ENCODE assay signal across 9 cellular contexts in genomic region chr6:107668826-107669474, GRCh38.
DNase-seq lines count a peak whose midpoint lies in the region; ATAC-seq and TF ChIP-seq lines count a peak whose summit lies in the region.
"Had no signal": no experiment of that assay in that cellular context is flagged by ENCODE, and none has a peak within 500 bp of the region (broad histone marks: within the 10 kb centered on the region; RNA-seq: fewer than 3 reads in every experiment).

No MANE protein-coding gene starts in this region.

- H3K36me3 ChIP-seq in esophagus muscularis mucosa = no peaks in the 10 kb centered on the region

- no peaks in the 10 kb centered on the region for H3K9me3 Mint-ChIP-seq in CD4-positive, alpha-beta T cell
- no peaks in the 10 kb centered on the region for H3K9me3 Mint-ChIP-seq in activated naive CD4-positive, alpha-beta T cell treated with anti-CD3 and anti-CD28 coated beads, Interleukin-2, amount 10 ng/mL, durations not matched to agents 7 days and 5 days

- CTCF ChIA-PET in CD4-positive, alpha-beta T cell (lab: Charles Lee) = no interaction called here
- CTCF ChIA-PET in activated naive CD4-positive, alpha-beta T cell treated with anti-CD3 and anti-CD28 coated beads, Interleukin-2, amount 10 ng/mL, durations not matched to agents 7 days and 5 days (lab: Charles Lee) = interaction anchor here (1.5 to 3.0 kb wide), 2 partner anchors 13 to 179 kb away, joined by 3 to 10 read pairs; no protein-coding TSS in a partner anchor

- POLR2A ChIA-PET in CD4-positive, alpha-beta T cell (lab: Charles Lee) = interaction anchor here (1.4 kb wide), 1 partner anchor 155 kb away, joined by 5 read pairs; the partner anchor contains the start of gene SCML4

- no peak overlapping the region for H3K27ac ChIP-seq in CD4-positive, alpha-beta T cell (ENCODE audit: low read depth, low read length)
- no peak overlapping the region for H3K27ac ChIP-seq in esophagus muscularis mucosa (replicated peaks in 1 of 4)

- ATAC-seq in CD4-positive, alpha-beta T cell (ENCODE audit: poor library complexity) = peak; percentile 55
- ATAC-seq in GM19328 (IDR thresholded peaks at IDR 0.05; ENCODE audit: unreplicated experiment) (peak; percentile 95), HG03095 (IDR thresholded peaks at IDR 0.05; ENCODE audit: unreplicated experiment) (peak; percentile 91)
- ATAC-seq: right cardiac atrium had no signal

- H3K4me3 Mint-ChIP-seq in CD4-positive, alpha-beta T cell = no peak overlapping the region
- no peak overlapping the region for H3K4me3 Mint-ChIP-seq in activated naive CD4-positive, alpha-beta T cell treated with anti-CD3 and anti-CD28 coated beads, Interleukin-2, amount 10 ng/mL, durations not matched to agents 7 days and 5 days

- H3K4me1 Mint-ChIP-seq in CD4-positive, alpha-beta T cell (ENCODE audit: low read depth) = peaks cover 19% of the 10 kb centered on the region
- peaks cover 33% of the 10 kb centered on the region for H3K4me1 Mint-ChIP-seq in activated naive CD4-positive, alpha-beta T cell treated with anti-CD3 and anti-CD28 coated beads, Interleukin-2, amount 10 ng/mL, durations not matched to agents 7 days and 5 days

- no peak for TF ChIP-seq CTCF in CD4-positive, alpha-beta T cell (IDR thresholded peaks at IDR 0.05)
- TF ChIP-seq CTCF in esophagus muscularis mucosa (IDR thresholded peaks at IDR 0.05) = no peak

- no peak for TF ChIP-seq EP300 in esophagus muscularis mucosa (IDR thresholded peaks at IDR 0.05)

- 78% methylated on average over 8 of the region's 18 CpGs for WGBS in esophagus muscularis mucosa

- H3K36me3 Mint-ChIP-seq in CD4-positive, alpha-beta T cell (ENCODE audit: low read depth) = no peaks in the 10 kb centered on the region
- no peaks in the 10 kb centered on the region for H3K36me3 Mint-ChIP-seq in activated naive CD4-positive, alpha-beta T cell treated with anti-CD3 and anti-CD28 coated beads, Interleukin-2, amount 10 ng/mL, durations not matched to agents 7 days and 5 days

- intact Hi-C loops in CD4-positive, alpha-beta T cell (cut with DNase I, micrococcal nuclease) = no loop called here
- intact Hi-C loops in esophagus muscularis mucosa (cut with DNase I) = loop anchor here (10.0 kb wide), 1 partner anchor 184 kb away; no protein-coding TSS in a partner anchor

- no peak overlapping the region for H3K27ac Mint-ChIP-seq in CD4-positive, alpha-beta T cell
- no peak overlapping the region for H3K27ac Mint-ChIP-seq in activated naive CD4-positive, alpha-beta T cell treated with anti-CD3 and anti-CD28 coated beads, Interleukin-2, amount 10 ng/mL, durations not matched to agents 7 days and 5 days

- TF ChIP-seq POLR2A in esophagus muscularis mucosa (IDR thresholded peaks at IDR 0.05; ENCODE audit: low read depth) = no peak

- H3K9me3 ChIP-seq in CD4-positive, alpha-beta T cell (ENCODE audit: control insufficient read depth, low read length) = no peaks in the 10 kb centered on the region
- H3K9me3 ChIP-seq in esophagus muscularis mucosa = no peaks in the 10 kb centered on the region

- H3K27me3 ChIP-seq in CD4-positive, alpha-beta T cell (ENCODE audit: control insufficient read depth, insufficient read depth, low read length) = no peaks in the 10 kb centered on the region
- no peaks in the 10 kb centered on the region for H3K27me3 ChIP-seq in esophagus muscularis mucosa

- peaks cover 7 to 11% (median 9%) of the 10 kb centered on the region in 4 donors for H3K4me1 ChIP-seq in esophagus muscularis mucosa

- DNase-seq in CD4-positive, alpha-beta T cell = peak in 1 of 10 experiments; percentile 21
- peak; percentile 67 for DNase-seq in activated naive CD4-positive, alpha-beta T cell treated with anti-CD3 and anti-CD28 coated beads, Interleukin-2, amount 10 ng/mL, durations not matched to agents 7 days and 5 days
- DNase-seq in HK-2 (ENCODE audit: unreplicated experiment) = no peak
- DNase-seq in SK-N-DZ (ENCODE audit: low spot score) = no peak
- no peak for DNase-seq in esophagus muscularis mucosa (ENCODE audit: extremely low spot score)
- DNase-seq in NCI-H1694 (lab: John Stamatoyannopoulos, UW) = no peak

- no peaks in the 10 kb centered on the region for H3K27me3 Mint-ChIP-seq in CD4-positive, alpha-beta T cell
- H3K27me3 Mint-ChIP-seq in activated naive CD4-positive, alpha-beta T cell treated with anti-CD3 and anti-CD28 coated beads, Interleukin-2, amount 10 ng/mL, durations not matched to agents 7 days and 5 days = peaks cover 26% of the 10 kb centered on the region

- no peak overlapping the region for H3K4me3 ChIP-seq in esophagus muscularis mucosa
